ENCODE assay signal across 22 cellular contexts in the genomic region with DNA sequence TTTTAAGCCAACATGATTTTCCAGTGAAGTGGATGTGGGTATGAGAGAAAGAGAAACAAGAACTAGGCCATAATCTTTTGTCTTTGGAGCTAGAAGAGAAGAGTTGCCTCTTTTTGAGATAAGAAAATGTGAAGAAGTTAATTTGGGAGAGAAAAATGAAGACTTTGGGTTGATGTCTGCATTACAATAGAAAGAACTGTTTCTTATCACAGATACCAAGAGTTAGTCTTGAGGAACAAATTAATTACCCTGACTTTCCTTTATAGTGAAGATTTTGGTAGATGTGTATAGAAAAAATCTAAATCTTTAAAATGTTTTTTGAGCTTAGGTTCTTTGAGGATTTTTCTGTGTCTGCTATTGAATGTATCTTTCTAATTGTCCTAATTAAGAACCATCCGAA.
"Had no signal": no experiment of that assay in that cellular context is flagged by ENCODE, and none has a peak within 500 bp of the region (broad histone marks: within the 10 kb centered on the region; RNA-seq: fewer than 3 reads in every experiment).

No MANE protein-coding gene starts in this region.

- H3K36me3 ChIP-seq: prostate gland, suprapubic skin had no signal

- H3K4me3 Mint-ChIP-seq: endodermal cell; naive thymus-derived CD8-positive, alpha-beta T cell; nephron progenitor cell; stimulated activated naive B cell treated with anti-CD40 and anti-IgM and Interleukin-4, amounts not matched to agents 10 μg/mL and 1 μg/mL and 100 μg/mL, for 72 hours; stimulated activated naive CD8-positive, alpha-beta T cell treated with anti-CD3 and anti-CD28 coated beads, Interleukin-15, Interleukin-2, amounts not matched to agents 100 ng/mL and 50 ng/mL, for 24 hours had no signal

- H3K27ac Mint-ChIP-seq: endodermal cell; naive thymus-derived CD8-positive, alpha-beta T cell; nephron progenitor cell; stimulated activated naive B cell treated with anti-CD40 and anti-IgM and Interleukin-4, amounts not matched to agents 10 μg/mL and 1 μg/mL and 100 μg/mL, for 72 hours; stimulated activated naive CD8-positive, alpha-beta T cell treated with anti-CD3 and anti-CD28 coated beads, Interleukin-15, Interleukin-2, amounts not matched to agents 100 ng/mL and 50 ng/mL, for 24 hours had no signal

- H3K27ac ChIP-seq: epithelial cell of prostate, prostate gland, skin epidermis, suprapubic skin had no signal

- H3K27me3 Mint-ChIP-seq: naive thymus-derived CD8-positive, alpha-beta T cell; stimulated activated naive CD8-positive, alpha-beta T cell treated with anti-CD3 and anti-CD28 coated beads, Interleukin-15, Interleukin-2, amounts not matched to agents 100 ng/mL and 50 ng/mL, for 24 hours had no signal

- H3K4me1 Mint-ChIP-seq: endodermal cell had no signal

- ATAC-seq: esophagus mucosa; gastrocnemius medialis; naive thymus-derived CD8-positive, alpha-beta T cell; right cardiac atrium; stimulated activated naive B cell treated with anti-CD40 and anti-IgM and Interleukin-4, amounts not matched to agents 10 μg/mL and 1 μg/mL and 100 μg/mL, for 72 hours had no signal

- H3K4me3 ChIP-seq: prostate gland, skin epidermis had no signal

- H3K4me1 ChIP-seq: prostate gland had no signal

- H3K36me3 Mint-ChIP-seq: stimulated activated naive B cell treated with anti-CD40 and anti-IgM and Interleukin-4, amounts not matched to agents 10 μg/mL and 1 μg/mL and 100 μg/mL, for 72 hours had no signal

- H3K9me3 Mint-ChIP-seq: endodermal cell; naive thymus-derived CD8-positive, alpha-beta T cell; nephron progenitor cell; stimulated activated naive B cell treated with anti-CD40 and anti-IgM and Interleukin-4, amounts not matched to agents 10 μg/mL and 1 μg/mL and 100 μg/mL, for 72 hours; stimulated activated naive CD8-positive, alpha-beta T cell treated with anti-CD3 and anti-CD28 coated beads, Interleukin-15, Interleukin-2, amounts not matched to agents 100 ng/mL and 50 ng/mL, for 24 hours had no signal

- H3K27me3 ChIP-seq: gastrocnemius medialis, spleen, suprapubic skin, transverse colon had no signal

- DNase-seq: cerebellar nuclear complex; effector CD8-positive, alpha-beta T cell; endodermal cell; foreskin fibroblast; gastrocnemius medialis; hypothalamus; mammary epithelial cell; mesendoderm; naive thymus-derived CD8-positive, alpha-beta T cell; nephron progenitor cell; nucleus accumbens; right cardiac atrium; spleen; stimulated activated CD4-positive, alpha-beta T cell treated with anti-CD3 and anti-CD28 coated beads, Interleukin-4, amount 100 ng/mL, for 4 hours; stimulated activated naive B cell treated with anti-CD40 and anti-IgM and Interleukin-4, amounts not matched to agents 10 μg/mL and 1 μg/mL and 100 μg/mL, for 72 hours; transverse colon had no signal

- H3K9me3 ChIP-seq: gastrocnemius medialis, prostate gland, spleen, suprapubic skin, transverse colon had no signal
